Comparison of ENCODE assay signal across 17 cellular contexts in genomic region chr3:49747792-49748480, GRCh38. TPM values are rescaled to one million over a fixed set of nuclear protein-coding genes. Genes with fewer than 3 reads are reported as not detected.
DNase-seq lines count a peak whose midpoint lies in the region; ATAC-seq and TF ChIP-seq lines count a peak whose summit lies in the region.
"Had no signal": no experiment of that assay in that cellular context is flagged by ENCODE, and none has a peak within 500 bp of the region (broad histone marks: within the 10 kb centered on the region; RNA-seq: fewer than 3 reads in every experiment).

No MANE protein-coding gene starts in this region.

- no peak overlapping the region for H2AFZ ChIP-seq in PC-9

- H3K36me3 Mint-ChIP-seq in activated CD8-positive, alpha-beta memory T cell treated with anti-CD3 and anti-CD28 coated beads, Interleukin-2, amount 10 ng/mL, durations not matched to agents 7 days and 5 days, result peaks cover 13% of the 10 kb centered on the region
- H3K36me3 Mint-ChIP-seq in brain, result peaks cover 50% of the 10 kb centered on the region

- no peaks in the 10 kb centered on the region for H3K4me1 Mint-ChIP-seq in activated CD8-positive, alpha-beta memory T cell treated with anti-CD3 and anti-CD28 coated beads, Interleukin-2, amount 10 ng/mL, durations not matched to agents 7 days and 5 days
- no peaks in the 10 kb centered on the region for H3K4me1 Mint-ChIP-seq in brain
- H3K4me1 Mint-ChIP-seq: activated CD4-positive, alpha-beta memory T cell treated with anti-CD3 and anti-CD28 coated beads, Interleukin-2, amount 10 ng/mL, durations not matched to agents 7 days and 5 days had no signal

- 83 to 85% methylated on average over 13 of the region's 13 CpGs for WGBS in testis, 2 donors

- H3K4me3 ChIP-seq in testis (no peak overlapping the region), PC-9 (no peak overlapping the region)
- H3K4me3 ChIP-seq: gastroesophageal sphincter, skin epidermis had no signal

- peak overlapping the region; percentile 20 to 25 for H3K27ac ChIP-seq in testis
- no peak overlapping the region for H3K27ac ChIP-seq in PC-9
- H3K27ac ChIP-seq: gastroesophageal sphincter, skin epidermis had no signal

- H3K27me3 ChIP-seq in testis (no peaks in the 10 kb centered on the region), PC-9 (ENCODE audit: insufficient read depth, low read depth) (no peaks in the 10 kb centered on the region)
- H3K27me3 ChIP-seq: gastroesophageal sphincter had no signal

- peaks cover 11% of the 10 kb centered on the region for H3K79me2 ChIP-seq in PC-9 (ENCODE audit: low read depth)

- DNase-seq in activated CD8-positive, alpha-beta memory T cell treated with anti-CD3 and anti-CD28 coated beads, Interleukin-2, amount 50 U/mL, for 48 hours, result peak; percentile 22
- DNase-seq in activated CD8-positive, alpha-beta memory T cell treated with anti-CD3 and anti-CD28 coated beads, Interleukin-2, amount 10 ng/mL, durations not matched to agents 7 days and 5 days, result no peak
- DNase-seq in glomerular visceral epithelial cell (ENCODE audit: extremely low spot score) (peak; percentile 52), testis (no peak), medulla oblongata (ENCODE audit: extremely low spot score) (no peak), PC-9 (no peak)
- DNase-seq: activated CD4-positive, alpha-beta memory T cell treated with anti-CD3 and anti-CD28 coated beads, Interleukin-2, amount 10 ng/mL, durations not matched to agents 7 days and 5 days; activated naive CD4-positive, alpha-beta T cell treated with Interleukin-2 at 50 U/mL for 16 hours; Caco-2; naive thymus-derived CD4-positive, alpha-beta T cell; NCI-H187; NCI-H748 treated with DMSO at 0.1 percent for 48 hours; Right ventricle myocardium superior had no signal

- peaks cover 10% of the 10 kb centered on the region for H3F3A ChIP-seq in PC-9 (ENCODE audit: insufficient read depth, low read depth)

- peaks cover 3% of the 10 kb centered on the region for H3K36me3 ChIP-seq in testis (ENCODE audit: low read depth, missing control alignments)
- peaks cover 5% of the 10 kb centered on the region for H3K36me3 ChIP-seq in PC-9 (ENCODE audit: low read depth)

- peaks cover 12% of the 10 kb centered on the region for H4K20me1 ChIP-seq in PC-9 (ENCODE audit: insufficient read depth)

- no peak for TF ChIP-seq POLR2A in testis (IDR thresholded peaks at IDR 0.05)

- H3K9me3 Mint-ChIP-seq in activated CD8-positive, alpha-beta memory T cell treated with anti-CD3 and anti-CD28 coated beads, Interleukin-2, amount 10 ng/mL, durations not matched to agents 7 days and 5 days (ENCODE audit: low read depth), result no peaks in the 10 kb centered on the region
- H3K9me3 Mint-ChIP-seq in brain, result no peaks in the 10 kb centered on the region
- H3K9me3 Mint-ChIP-seq: activated CD4-positive, alpha-beta memory T cell treated with anti-CD3 and anti-CD28 coated beads, Interleukin-2, amount 10 ng/mL, durations not matched to agents 7 days and 5 days; naive thymus-derived CD4-positive, alpha-beta T cell had no signal

- H3K4me3 Mint-ChIP-seq in activated CD8-positive, alpha-beta memory T cell treated with anti-CD3 and anti-CD28 coated beads, Interleukin-2, amount 10 ng/mL, durations not matched to agents 7 days and 5 days, result no peak overlapping the region
- no peak overlapping the region for H3K4me3 Mint-ChIP-seq in brain
- H3K4me3 Mint-ChIP-seq: activated CD4-positive, alpha-beta memory T cell treated with anti-CD3 and anti-CD28 coated beads, Interleukin-2, amount 10 ng/mL, durations not matched to agents 7 days and 5 days; naive thymus-derived CD4-positive, alpha-beta T cell had no signal

- BruUV-seq in PC-9 (replicated peaks; lab: Mats Ljungman, UMichigan), result no TSS peak

- no peaks in the 10 kb centered on the region for H3K9me2 ChIP-seq in PC-9 (ENCODE audit: insufficient read depth)

- H3K27me3 Mint-ChIP-seq in activated CD8-positive, alpha-beta memory T cell treated with anti-CD3 and anti-CD28 coated beads, Interleukin-2, amount 10 ng/mL, durations not matched to agents 7 days and 5 days, result no peaks in the 10 kb centered on the region
- no peaks in the 10 kb centered on the region for H3K27me3 Mint-ChIP-seq in brain
- H3K27me3 Mint-ChIP-seq: activated CD4-positive, alpha-beta memory T cell treated with anti-CD3 and anti-CD28 coated beads, Interleukin-2, amount 10 ng/mL, durations not matched to agents 7 days and 5 days; naive thymus-derived CD4-positive, alpha-beta T cell had no signal

- no peak overlapping the region for H3K27ac Mint-ChIP-seq in activated CD8-positive, alpha-beta memory T cell treated with anti-CD3 and anti-CD28 coated beads, Interleukin-2, amount 10 ng/mL, durations not matched to agents 7 days and 5 days
- H3K27ac Mint-ChIP-seq in brain, result peak overlapping the region in 4 of 5 experiments; percentile 15 to 44 (median 24)
- H3K27ac Mint-ChIP-seq: activated CD4-positive, alpha-beta memory T cell treated with anti-CD3 and anti-CD28 coated beads, Interleukin-2, amount 10 ng/mL, durations not matched to agents 7 days and 5 days; naive thymus-derived CD4-positive, alpha-beta T cell had no signal

- POLR2A ChIA-PET in PC-9 (lab: Charles Lee; ENCODE audit: unreplicated experiment), result interaction anchor here (0.6 kb wide), 1 partner anchor 25 kb away, joined by 3 read pairs; no protein-coding TSS in a partner anchor

- H3K4me2 ChIP-seq in PC-9, result no peak overlapping the region

- H3K9me3 ChIP-seq in testis (no peaks in the 10 kb centered on the region), PC-9 (ENCODE audit: insufficient read depth, low read depth) (no peaks in the 10 kb centered on the region)
- H3K9me3 ChIP-seq: Caco-2, gastroesophageal sphincter had no signal

- CTCF ChIA-PET in activated CD8-positive, alpha-beta memory T cell treated with anti-CD3 and anti-CD28 coated beads, Interleukin-2, amount 10 ng/mL, durations not matched to agents 7 days and 5 days (lab: Charles Lee), result no interaction called here
- CTCF ChIA-PET in PC-9 (lab: Charles Lee), result no interaction called here

- TF ChIP-seq CTCF in brain (conservative IDR thresholded peaks at IDR 0.05), result no peak
- no peak for TF ChIP-seq CTCF in testis (IDR thresholded peaks at IDR 0.05)
- no peak for TF ChIP-seq CTCF in PC-9 (conservative IDR thresholded peaks at IDR 0.05)

- H3K4me1 ChIP-seq in testis (peaks cover 29% of the 10 kb centered on the region), PC-9 (replicated peaks; ENCODE audit: insufficient read depth) (peaks cover 8% of the 10 kb centered on the region)

- ATAC-seq in activated CD8-positive, alpha-beta memory T cell treated with anti-CD3 and anti-CD28 coated beads, Interleukin-2, amount 10 ng/mL, durations not matched to agents 7 days and 5 days, result no peak
- ATAC-seq in HG03469 (IDR thresholded peaks at IDR 0.05; ENCODE audit: unreplicated experiment), result no peak
- ATAC-seq: gastroesophageal sphincter; naive thymus-derived CD4-positive, alpha-beta T cell had no signal

- intact Hi-C loops in testis (cut with DNase I; ENCODE audit: low total_unique reads), result no loop called here
- intact Hi-C loops in PC-9 (cut with micrococcal nuclease; ENCODE audit: unreplicated experiment), result no loop called here

RNA-seq across cellular contexts. Expression of gene GMPPB, which starts 24.2 kb away (rescaled TPM):
- 10 to 100 TPM; 46.6 to 47.9 TPM for total RNA-seq in activated CD8-positive, alpha-beta memory T cell treated with anti-CD3 and anti-CD28 coated beads, Interleukin-2, amount 10 ng/mL, durations not matched to agents 7 days and 5 days
- polyA plus RNA-seq in brain (ENCODE audit: insufficient read depth, low read depth, low replicate concordance), result 10.8 TPM
- 10 to 100 TPM; 15.7 to 23.4 TPM for total RNA-seq in testis
- 16.8 TPM for polyA plus RNA-seq in testis (ENCODE audit: insufficient read depth, low read depth, low replicate concordance)
- 20.4 and 24.2 TPM in 2 replicates for total RNA-seq in PC-9 (2021)

RNA-seq across cellular contexts. Expression of gene AMIGO3, which starts 28.5 kb away (rescaled TPM):
- total RNA-seq in activated CD8-positive, alpha-beta memory T cell treated with anti-CD3 and anti-CD28 coated beads, Interleukin-2, amount 10 ng/mL, durations not matched to agents 7 days and 5 days, result 1 to 10 TPM in 1 of 2 experiments, under 1 TPM in 1; 0.19 to 1.2 TPM
- polyA plus RNA-seq in brain (ENCODE audit: insufficient read depth, low read depth, low replicate concordance) (2.0 TPM), testis (ENCODE audit: insufficient read depth, low read depth, low replicate concordance) (3.0 TPM)
- total RNA-seq in testis (10 to 100 TPM in 1 of 2 donors, 1 to 10 TPM in 1; 8.8 to 14.8 TPM), PC-9 (2021) (1.0 TPM in 1 of 2 replicates, not detected in the other)
- total RNA-seq: Caco-2, Right ventricle myocardium superior had no signal

RNA-seq across cellular contexts. Expression of gene IP6K1, which starts 38.4 kb away (rescaled TPM):
- 10 to 100 TPM; 38.3 to 41.0 TPM for total RNA-seq in activated CD8-positive, alpha-beta memory T cell treated with anti-CD3 and anti-CD28 coated beads, Interleukin-2, amount 10 ng/mL, durations not matched to agents 7 days and 5 days
- polyA plus RNA-seq in brain (ENCODE audit: insufficient read depth, low read depth, low replicate concordance) (46.3 TPM), testis (ENCODE audit: insufficient read depth, low read depth, low replicate concordance) (96.0 TPM)
- total RNA-seq in testis (100 to 1,000 TPM in 1 of 2 donors, 10 to 100 TPM in 1; 97.4 to 134 TPM), PC-9 (2021) (32.9 and 37.0 TPM in 2 replicates)

RNA-seq across cellular contexts. Expression of gene CDHR4, which starts 51.7 kb away (rescaled TPM):
- under 1 TPM in 1 of 2 experiments, not detected in 1; 0.16 TPM for total RNA-seq in activated CD8-positive, alpha-beta memory T cell treated with anti-CD3 and anti-CD28 coated beads, Interleukin-2, amount 10 ng/mL, durations not matched to agents 7 days and 5 days
- polyA plus RNA-seq in brain (ENCODE audit: insufficient read depth, low read depth, low replicate concordance) (not detected), testis (ENCODE audit: insufficient read depth, low read depth, low replicate concordance) (11.7 TPM)
- total RNA-seq in testis (1 to 10 TPM; 5.5 to 5.9 TPM), PC-9 (2021) (2.0 and 3.5 TPM in 2 replicates)
- total RNA-seq: activated CD4-positive, alpha-beta memory T cell treated with anti-CD3 and anti-CD28 coated beads, Interleukin-2, amount 10 ng/mL, durations not matched to agents 7 days and 5 days; Caco-2; Right ventricle myocardium superior had no signal
- polyA plus RNA-seq: naive thymus-derived CD4-positive, alpha-beta T cell had no signal

RNA-seq across cellular contexts. Expression of gene INKA1, which starts 55.1 kb away (rescaled TPM):
- total RNA-seq in activated CD8-positive, alpha-beta memory T cell treated with anti-CD3 and anti-CD28 coated beads, Interleukin-2, amount 10 ng/mL, durations not matched to agents 7 days and 5 days, result under 1 TPM; 0.73 to 0.85 TPM
- 2.1 TPM for polyA plus RNA-seq in brain (ENCODE audit: insufficient read depth, low read depth, low replicate concordance)
- total RNA-seq in testis, result 1 to 10 TPM; 5.1 to 6.3 TPM
- polyA plus RNA-seq in testis (ENCODE audit: insufficient read depth, low read depth, low replicate concordance), result 4.0 TPM
- total RNA-seq in PC-9 (2021), result 0.40 TPM in 1 of 2 replicates, not detected in the other
- total RNA-seq: Caco-2 had no signal

Comparison
In these comparisons a context has a peak if more than half of its experiments do, and no peak if none do; other contexts are left out.
1. DNase-seq: peak in activated CD8-positive, alpha-beta memory T cell treated with anti-CD3 and anti-CD28 coated beads, Interleukin-2, amount 50 U/mL, for 48 hours (single experiment) and glomerular visceral epithelial cell (single experiment); none in activated CD8-positive, alpha-beta memory T cell treated with anti-CD3 and anti-CD28 coated beads, Interleukin-2, amount 10 ng/mL, durations not matched to agents 7 days and 5 days (single experiment), testis (single experiment), medulla oblongata (single experiment) and PC-9 (0 of 2).